Comparison of ENCODE assay signal across 8 cellular contexts in genomic region chr6:134822920-134823430, GRCh38.
DNase-seq lines count a peak whose midpoint lies in the region; ATAC-seq, FAIRE-seq and TF ChIP-seq lines count a peak whose summit lies in the region.

No MANE protein-coding gene starts in this region.

- DNase-seq in HuH-7 (ENCODE audit: low spot score) (peak; percentile 82), NOMO-1 treated with DMSO at 0.1 percent for 48 hours (lab: John Stamatoyannopoulos, UW; ENCODE audit: unreplicated experiment) (peak; percentile 66), glutamatergic neuron (peak; percentile 28), pancreas (peak in 4 of 6 donors; percentile 29 to 62 (median 36)), mesenteric fat pad (ENCODE audit: low spot score) (no peak)
- DNase-seq in activated naive CD4-positive, alpha-beta T cell treated with anti-CD3 and anti-CD28 coated beads, Interleukin-2, amount 50 U/mL, for 72 hours (ENCODE audit: low spot score in 2 of 2) = peak in 1 of 2 donors; percentile 34

- no peaks in the 10 kb centered on the region for H3K79me2 ChIP-seq in DOHH2 (ENCODE audit: control insufficient read depth, low read length)

- no peak overlapping the region for H3K4me3 ChIP-seq in DOHH2 (ENCODE audit: low read length)
- no peak overlapping the region for H3K4me3 ChIP-seq in pancreas

- H3K9me3 ChIP-seq in DOHH2 (ENCODE audit: control insufficient read depth, insufficient read depth, low read length) (no peaks in the 10 kb centered on the region), pancreas (no peaks in the 10 kb centered on the region)

- H3K36me3 Mint-ChIP-seq in activated naive CD4-positive, alpha-beta T cell treated with anti-CD3 and anti-CD28 coated beads, Interleukin-2, amount 50 U/mL, for 72 hours = no peaks in the 10 kb centered on the region
- H3K36me3 Mint-ChIP-seq in glutamatergic neuron (ENCODE audit: unreplicated experiment) = no peaks in the 10 kb centered on the region

- H3K4me3 Mint-ChIP-seq in glutamatergic neuron (ENCODE audit: unreplicated experiment) = no peak overlapping the region

- TF ChIP-seq CTCF in DOHH2 (IDR thresholded peaks at IDR 0.05; ENCODE audit: low read depth, low read length, poor library complexity, severe bottlenecking) (peak; percentile 90), glutamatergic neuron (IDR thresholded peaks at IDR 0.05; ENCODE audit: partially characterized antibody, unreplicated experiment) (peak; percentile 80), pancreas (IDR thresholded peaks at IDR 0.05) (peak; percentile 56 to 82 (median 78))

- H3K27me3 ChIP-seq in DOHH2 (ENCODE audit: control insufficient read depth, low read length) (no peaks in the 10 kb centered on the region; the same call in 1 of the 2 replicates), pancreas (no peaks in the 10 kb centered on the region)

- no peaks in the 10 kb centered on the region for H3K27me3 Mint-ChIP-seq in glutamatergic neuron (ENCODE audit: unreplicated experiment)

- FAIRE-seq in pancreas (lab: Jason Lieb, UNC) = no peak

- no peak overlapping the region for H3K4me2 ChIP-seq in DOHH2 (ENCODE audit: low read length)

- no peak overlapping the region for H3K27ac ChIP-seq in DOHH2 (ENCODE audit: low read depth, low read length)
- H3K27ac ChIP-seq in pancreas = no peak overlapping the region

- WGBS in pancreas, 2 donors = 9 to 10% methylated on average over 10 of the region's 10 CpGs

- H4K20me1 ChIP-seq in DOHH2 (ENCODE audit: control insufficient read depth, insufficient read depth, low read depth, low read length) = no peaks in the 10 kb centered on the region

- H3K9me3 Mint-ChIP-seq in activated naive CD4-positive, alpha-beta T cell treated with anti-CD3 and anti-CD28 coated beads, Interleukin-2, amount 50 U/mL, for 72 hours = no peaks in the 10 kb centered on the region
- no peaks in the 10 kb centered on the region for H3K9me3 Mint-ChIP-seq in glutamatergic neuron (ENCODE audit: unreplicated experiment)

- H3K4me1 ChIP-seq in DOHH2 (ENCODE audit: control insufficient read depth, low read length) (peaks cover 6% of the 10 kb centered on the region), pancreas (peaks cover 0 to 6% (median 4%) of the 10 kb centered on the region in 3 donors)

- peaks cover 3% of the 10 kb centered on the region for H3K4me1 Mint-ChIP-seq in glutamatergic neuron (ENCODE audit: low read depth, unreplicated experiment)

- ATAC-seq in GM21515 (IDR thresholded peaks at IDR 0.05; ENCODE audit: unreplicated experiment) = peak; percentile 78
- ATAC-seq in activated naive CD4-positive, alpha-beta T cell treated with anti-CD3 and anti-CD28 coated beads, Interleukin-2, amount 50 U/mL, for 72 hours = peak; percentile 95 to 98
- ATAC-seq in pancreas = peak; percentile 94 to 96 (median 94)

- no peaks in the 10 kb centered on the region for H3K36me3 ChIP-seq in DOHH2 (ENCODE audit: control insufficient read depth, low read length)
- no peaks in the 10 kb centered on the region for H3K36me3 ChIP-seq in pancreas

- H3F3A ChIP-seq in DOHH2 (ENCODE audit: control insufficient read depth, insufficient read depth) = no peaks in the 10 kb centered on the region

- H3K9me2 ChIP-seq in DOHH2 (replicated peaks; ENCODE audit: control insufficient read depth, low read length) = no peaks in the 10 kb centered on the region

- no peak overlapping the region for H3K27ac Mint-ChIP-seq in activated naive CD4-positive, alpha-beta T cell treated with anti-CD3 and anti-CD28 coated beads, Interleukin-2, amount 50 U/mL, for 72 hours
- H3K27ac Mint-ChIP-seq in glutamatergic neuron (ENCODE audit: unreplicated experiment) = no peak overlapping the region

- intact Hi-C loops in pancreas (cut with DNase I) = loop anchor here in 1 of 3 donors (1.0 to 10.0 kb wide), 3 partner anchors 649 to 698 kb away; no protein-coding TSS in a partner anchor
